20 cellular contexts compared by ENCODE assay signal in genomic region chr4:170017252-170017651, GRCh38.
"Had no signal": no experiment of that assay in that cellular context is flagged by ENCODE, and none has a peak within 500 bp of the region (broad histone marks: within the 10 kb centered on the region; RNA-seq: fewer than 3 reads in every experiment).

No MANE protein-coding gene starts in this region.

- H3K4me3 Mint-ChIP-seq: activated CD4-positive, alpha-beta memory T cell treated with anti-CD3 and anti-CD28 coated beads for 36 hours; activated CD4-positive, alpha-beta T cell treated with anti-CD3 and anti-CD28 coated beads, Interleukin-2, amount 10 ng/mL, durations not matched to agents 7 days and 5 days; activated naive CD4-positive, alpha-beta T cell treated with anti-CD3 and anti-CD28 coated beads for 36 hours; activated naive CD8-positive, alpha-beta T cell; activated T-cell treated with anti-CD3 and anti-CD28 coated beads, Interleukin-2, amount 50 U/mL, for 4 hours; T-helper 17 cell had no signal

- H3K4me1 Mint-ChIP-seq: activated CD4-positive, alpha-beta T cell treated with anti-CD3 and anti-CD28 coated beads, Interleukin-2, amount 10 ng/mL, durations not matched to agents 7 days and 5 days had no signal

- H3K9me3 Mint-ChIP-seq: activated CD4-positive, alpha-beta memory T cell treated with anti-CD3 and anti-CD28 coated beads for 36 hours; activated CD4-positive, alpha-beta T cell treated with anti-CD3 and anti-CD28 coated beads, Interleukin-2, amount 10 ng/mL, durations not matched to agents 7 days and 5 days; activated naive CD4-positive, alpha-beta T cell treated with anti-CD3 and anti-CD28 coated beads for 36 hours; activated T-cell treated with anti-CD3 and anti-CD28 coated beads, Interleukin-2, amount 50 U/mL, for 4 hours had no signal

- FAIRE-seq: RCC 7860, TTC549 had no signal

- H3K27ac Mint-ChIP-seq: activated CD4-positive, alpha-beta memory T cell treated with anti-CD3 and anti-CD28 coated beads for 36 hours; activated CD4-positive, alpha-beta T cell treated with anti-CD3 and anti-CD28 coated beads, Interleukin-2, amount 10 ng/mL, durations not matched to agents 7 days and 5 days; activated naive CD4-positive, alpha-beta T cell treated with anti-CD3 and anti-CD28 coated beads for 36 hours; activated naive CD8-positive, alpha-beta T cell; T-helper 17 cell had no signal

- H3K36me3 Mint-ChIP-seq: activated CD4-positive, alpha-beta memory T cell treated with anti-CD3 and anti-CD28 coated beads for 36 hours; activated naive CD8-positive, alpha-beta T cell had no signal

- DNase-seq: activated CD4-positive, alpha-beta memory T cell treated with anti-CD3 and anti-CD28 coated beads for 36 hours; activated CD4-positive, alpha-beta T cell treated with anti-CD3 and anti-CD28 coated beads, Interleukin-2, amount 10 ng/mL, durations not matched to agents 7 days and 5 days; activated CD4-positive, CD25-positive, alpha-beta regulatory T cell; activated CD8-positive, alpha-beta memory T cell treated with anti-CD3 and anti-CD28 coated beads for 24 hours; activated gamma-delta T cell; activated naive CD4-positive, alpha-beta T cell treated with anti-CD3 and anti-CD28 coated beads for 36 hours; activated T-cell treated with anti-CD3 and anti-CD28 coated beads, Interleukin-2, amount 50 U/mL, for 4 hours; cerebellar nuclear complex; KBM-7; NCI-H1048; NCI-H2081 treated with DMSO at 0.1 percent for 48 hours; NCI-H226; NCI-H526; PC-3; SHP77 treated with DMSO at 0.1 percent for 48 hours; T-helper 17 cell; T-helper 9 cell had no signal

- ATAC-seq: activated T-cell treated with anti-CD3 and anti-CD28 coated beads, Interleukin-2, amount 50 U/mL, for 4 hours; PC-3; T-helper 17 cell had no signal

- H3K27me3 Mint-ChIP-seq: activated CD4-positive, alpha-beta memory T cell treated with anti-CD3 and anti-CD28 coated beads for 36 hours had no signal
